11 cellular contexts compared by ENCODE assay signal in the genomic region with DNA sequence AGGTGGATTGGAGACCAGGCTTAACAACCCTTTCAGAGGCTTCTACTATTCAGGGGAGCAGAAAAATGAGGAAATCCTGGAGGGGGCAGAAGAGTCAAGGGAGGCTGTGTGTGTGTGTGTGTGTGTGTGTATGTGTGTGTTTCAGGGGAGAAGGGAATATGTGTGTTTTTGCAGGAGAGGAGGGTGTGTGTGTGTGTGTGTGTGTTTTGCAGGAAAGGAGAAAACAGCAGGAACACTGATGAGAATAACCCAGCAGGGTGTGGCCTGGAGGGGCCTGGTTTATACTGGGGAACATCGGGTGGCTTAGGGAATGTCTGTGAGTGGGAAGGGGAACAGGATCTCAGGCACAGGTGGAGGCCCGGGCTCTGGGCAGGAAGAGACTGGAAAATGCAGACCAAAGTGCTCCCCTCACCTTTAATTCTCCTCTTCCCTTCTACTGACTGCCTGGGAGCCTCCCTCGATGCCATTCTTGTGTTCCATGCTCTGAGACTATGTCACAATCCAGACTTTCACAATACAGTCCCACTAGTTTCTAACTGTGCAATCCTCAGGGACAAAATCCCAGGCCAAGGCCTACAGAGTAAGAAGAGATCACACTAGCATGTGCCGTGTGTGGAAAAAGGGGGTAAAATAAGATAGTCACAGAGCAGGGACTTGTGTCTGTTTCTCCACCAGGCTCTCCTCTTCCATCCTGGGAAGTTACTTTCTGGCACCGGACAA. TPM values are rescaled to one million over a fixed set of nuclear protein-coding genes. Genes with fewer than 3 reads are reported as not detected.
DNase-seq lines count a peak whose midpoint lies in the region; ATAC-seq and TF ChIP-seq lines count a peak whose summit lies in the region.
"Had no signal": no experiment of that assay in that cellular context is flagged by ENCODE, and none has a peak within 500 bp of the region (broad histone marks: within the 10 kb centered on the region; RNA-seq: fewer than 3 reads in every experiment).

No MANE protein-coding gene starts in this region.

- peak overlapping the region; percentile 69 for H3K27ac Mint-ChIP-seq in MCF 10A (ENCODE audit: low read depth, unreplicated experiment)

- H3K27me3 Mint-ChIP-seq in MCF 10A (ENCODE audit: insufficient read depth, unreplicated experiment) = no peaks in the 10 kb centered on the region

- no peak overlapping the region for H4K91ac ChIP-seq in mesenchymal stem cell (ENCODE audit: low read length)

- no peak overlapping the region for H2BK15ac ChIP-seq in mesenchymal stem cell (ENCODE audit: low read depth, poor library complexity, severe bottlenecking)

- H3K4me3 ChIP-seq in mammary epithelial cell (replicated peaks in 1 of 3; ENCODE audit: insufficient read depth in 1 of 3, low read depth in 2 of 3, low read length in 3 of 3) (no peak overlapping the region), colonic mucosa (no peak overlapping the region), mesenchymal stem cell (ENCODE audit: insufficient read depth in 1 of 2, low read depth in 1 of 2, low read length in 2 of 2) (no peak overlapping the region), upper lobe of right lung (no peak overlapping the region)

- H3K4me3 Mint-ChIP-seq in MCF 10A (ENCODE audit: unreplicated experiment) = peak overlapping the region; percentile 26

- no peaks in the 10 kb centered on the region for H4K20me1 ChIP-seq in mammary epithelial cell (ENCODE audit: insufficient read depth, low read length)

- TF ChIP-seq CTCF in MCF 10A (IDR thresholded peaks at IDR 0.05; ENCODE audit: unreplicated experiment) (no peak), mammary epithelial cell (conservative IDR thresholded peaks at IDR 0.05 in 1 of 2, IDR thresholded peaks at IDR 0.05 in 1 of 2; ENCODE audit: extremely low read depth in 1 of 2, insufficient read depth in 1 of 2, low read depth in 1 of 2, low read length in 2 of 2) (no peak), colonic mucosa (IDR thresholded peaks at IDR 0.05) (no peak), upper lobe of right lung (IDR thresholded peaks at IDR 0.05) (no peak)

- in situ Hi-C loops in mammary epithelial cell (cut with MboI; ENCODE audit: low sequenced_read_pairs in 2 of 2) = no loop called here

- no peaks in the 10 kb centered on the region for H3K79me2 ChIP-seq in mammary epithelial cell (ENCODE audit: insufficient read depth, low read length)

- H2AK5ac ChIP-seq in mesenchymal stem cell (ENCODE audit: low read length, severe bottlenecking) = no peak overlapping the region

- no peaks in the 10 kb centered on the region for H3K27me3 ChIP-seq in mammary epithelial cell (ENCODE audit: insufficient read depth, low read length)
- no peaks in the 10 kb centered on the region for H3K27me3 ChIP-seq in colonic mucosa
- H3K27me3 ChIP-seq in mesenchymal stem cell (ENCODE audit: control insufficient read depth in 1 of 2, insufficient read depth in 1 of 2, low read length in 2 of 2) = no peaks in the 10 kb centered on the region
- H3K27me3 ChIP-seq in upper lobe of right lung = no peaks in the 10 kb centered on the region

- DNase-seq in MCF 10A (ENCODE audit: unreplicated experiment) (peak; percentile 70), mammary epithelial cell (no peak), colonic mucosa (peak; percentile 48), mesenchymal stem cell (peak; percentile 78), upper lobe of right lung (no peak)
- no peak for DNase-seq in activated effector memory CD4-positive, alpha-beta T cell treated with Interleukin-2 at 50 U/mL for 16 hours
- DNase-seq in effector CD4-positive, alpha-beta T cell = no peak
- DNase-seq: MV-4-11, posterior cingulate gyrus had no signal

- BruUV-seq in MCF 10A (replicated peaks; lab: Mats Ljungman, UMichigan) (no TSS peak), mammary epithelial cell (replicated peaks; lab: Mats Ljungman, UMichigan) (no TSS peak)

- H3K36me3 ChIP-seq in mammary epithelial cell (ENCODE audit: insufficient read depth, low read length) (no peaks in the 10 kb centered on the region), colonic mucosa (no peaks in the 10 kb centered on the region), mesenchymal stem cell (ENCODE audit: control insufficient read depth in 1 of 2, insufficient read depth in 2 of 2, low read depth in 1 of 2, low read length in 2 of 2) (peaks cover 0 to 6% of the 10 kb centered on the region in 2 experiments), upper lobe of right lung (peaks cover 3% of the 10 kb centered on the region)

- peak overlapping the region; percentile 15 for H2BK120ac ChIP-seq in mesenchymal stem cell (ENCODE audit: low read depth, low read length)

- POLR2A ChIA-PET in MCF 10A (lab: Yijun Ruan, JAX) = no interaction called here

- H3K4me2 ChIP-seq in mammary epithelial cell (ENCODE audit: insufficient read depth, low read depth, low read length) (no peak overlapping the region), mesenchymal stem cell (ENCODE audit: low read length, poor library complexity, severe bottlenecking) (no peak overlapping the region)

- peaks cover 5% of the 10 kb centered on the region for H3K36me3 Mint-ChIP-seq in MCF 10A (ENCODE audit: insufficient read depth, unreplicated experiment)

- H2BK12ac ChIP-seq in mesenchymal stem cell (ENCODE audit: low read length in 2 of 2) = peak overlapping the region in 1 of 2 experiments; percentile 1

- dilution Hi-C loops in mammary epithelial cell (cut with HindIII; ENCODE audit: low sequenced_read_pairs) = no loop called here

- CTCF ChIA-PET in MCF 10A (lab: Yijun Ruan, JAX) (no interaction called here), mammary epithelial cell (lab: Charles Lee; ENCODE audit: low non-redundant PET) (no interaction called here)

- H2BK5ac ChIP-seq in mesenchymal stem cell (ENCODE audit: low read depth, low read length, poor library complexity, severe bottlenecking) = no peak overlapping the region

- no peak overlapping the region for H3K9ac ChIP-seq in mammary epithelial cell (ENCODE audit: insufficient read depth, low read length)
- H3K9ac ChIP-seq in colonic mucosa (ENCODE audit: low read depth in 2 of 2, low read length in 2 of 2) = peak overlapping the region in 1 of 2 donors; percentile 38
- no peak overlapping the region for H3K9ac ChIP-seq in mesenchymal stem cell (ENCODE audit: low read length)

- no peaks in the 10 kb centered on the region for H3K9me3 ChIP-seq in mammary epithelial cell (replicated peaks; ENCODE audit: insufficient read depth, low read length)
- no peaks in the 10 kb centered on the region for H3K9me3 ChIP-seq in colonic mucosa
- H3K9me3 ChIP-seq in mesenchymal stem cell (ENCODE audit: control insufficient read depth, low read length) = no peaks in the 10 kb centered on the region
- no peaks in the 10 kb centered on the region for H3K9me3 ChIP-seq in upper lobe of right lung

- peak overlapping the region in 1 of 2 experiments; percentile 50 for H3K23ac ChIP-seq in mesenchymal stem cell (ENCODE audit: low read length in 2 of 2)

- H3K18ac ChIP-seq in mesenchymal stem cell (ENCODE audit: low read depth in 1 of 2, low read length in 2 of 2) = peak overlapping the region in 1 of 2 experiments; percentile 11

- H3K4me1 ChIP-seq in mammary epithelial cell (ENCODE audit: insufficient read depth, low read length) = no peaks in the 10 kb centered on the region
- peaks cover 7% of the 10 kb centered on the region for H3K4me1 ChIP-seq in colonic mucosa
- H3K4me1 ChIP-seq in mesenchymal stem cell (ENCODE audit: control insufficient read depth, insufficient read depth, low read depth, low read length) = peaks cover 7% of the 10 kb centered on the region
- H3K4me1 ChIP-seq in upper lobe of right lung = peaks cover 76% of the 10 kb centered on the region

- peaks cover 31% of the 10 kb centered on the region for H3K4me1 Mint-ChIP-seq in MCF 10A (ENCODE audit: insufficient read depth, unreplicated experiment)

- peak overlapping the region; percentile 62 for H4K8ac ChIP-seq in mesenchymal stem cell (ENCODE audit: low read length)

- peak; percentile 75 for ATAC-seq in upper lobe of right lung
- no peak for ATAC-seq in HG02678 (IDR thresholded peaks at IDR 0.05; ENCODE audit: unreplicated experiment)

- 83% methylated on average over 5 of the region's 5 CpGs for WGBS in mammary epithelial cell (ENCODE audit: low coverage, missing lambda C conversion rate)
- 78% methylated on average over 4 of the region's 5 CpGs for WGBS in mesenchymal stem cell

- intact Hi-C loops in MCF 10A (cut with micrococcal nuclease) = no loop called here
- intact Hi-C loops in mammary epithelial cell (cut with micrococcal nuclease) = no loop called here
- intact Hi-C loops in colonic mucosa (cut with DNase I) = no loop called here
- intact Hi-C loops in upper lobe of right lung (cut with DNase I) = no loop called here

- H2AFZ ChIP-seq in mammary epithelial cell (ENCODE audit: low read depth, low read length) = no peak overlapping the region
- H2AFZ ChIP-seq in mesenchymal stem cell (ENCODE audit: low read depth, low read length) = no peak overlapping the region

- H3K79me1 ChIP-seq in mesenchymal stem cell (replicated peaks; ENCODE audit: low read length, poor library complexity, severe bottlenecking) = peaks cover 46% of the 10 kb centered on the region

- no peaks in the 10 kb centered on the region for H3K9me3 Mint-ChIP-seq in MCF 10A (ENCODE audit: unreplicated experiment)

- H3K4ac ChIP-seq in mesenchymal stem cell (ENCODE audit: low read depth in 1 of 2, low read length in 2 of 2) = no peak overlapping the region

- no peak overlapping the region for H3K27ac ChIP-seq in mammary epithelial cell (ENCODE audit: insufficient read depth, low read depth, low read length)
- H3K27ac ChIP-seq in colonic mucosa = peak overlapping the region; percentile 34
- H3K27ac ChIP-seq in mesenchymal stem cell (ENCODE audit: low read length, poor library complexity, severe bottlenecking) = no peak overlapping the region
- peak overlapping the region; percentile 85 for H3K27ac ChIP-seq in upper lobe of right lung

- no peak overlapping the region for H3K14ac ChIP-seq in mesenchymal stem cell (ENCODE audit: low read length in 2 of 2)

RNA-seq across cellular contexts. Expression of a gene that starts 10.0 kb away (rescaled TPM):
- total RNA-seq in MCF 10A (2022) (19.4 and 27.5 TPM in 2 replicates), mammary epithelial cell (10 to 100 TPM; 25.7 to 27.8 TPM), colonic mucosa (100 to 1,000 TPM; 107 to 114 TPM), upper lobe of right lung (399 TPM)
- 50.1 TPM for polyA plus RNA-seq in mammary epithelial cell
- polyA minus RNA-seq in mammary epithelial cell = 28.0 TPM
- polyA plus RNA-seq in mesenchymal stem cell (2013, experiment 1 of 2) = 65.7 TPM
- polyA plus RNA-seq in mesenchymal stem cell (2013, experiment 2 of 2) = 74.5 TPM

RNA-seq across cellular contexts. Expression of a gene that starts 33.8 kb away (rescaled TPM):
- total RNA-seq in MCF 10A (2022) = not detected in 2 replicates
- under 1 TPM in 1 of 2 donors, not detected in 1; under 0.01 TPM for total RNA-seq in mammary epithelial cell
- polyA plus RNA-seq in mammary epithelial cell = not detected
- polyA minus RNA-seq in mammary epithelial cell = not detected
- not detected for total RNA-seq in colonic mucosa
- polyA plus RNA-seq in mesenchymal stem cell (2013, experiment 1 of 2) = not detected
- polyA plus RNA-seq in mesenchymal stem cell (2013, experiment 2 of 2) = not detected
- 0.17 TPM for total RNA-seq in upper lobe of right lung
- total RNA-seq: fibroblast of lung had no signal
- polyA plus RNA-seq: fibroblast of lung had no signal

Comparison
In these comparisons a context has a peak if more than half of its experiments do, and no peak if none do; other contexts are left out.
1. DNase-seq: peak in MCF 10A (single experiment), colonic mucosa (single experiment) and mesenchymal stem cell (single experiment); none in mammary epithelial cell (single experiment), upper lobe of right lung (single experiment), activated effector memory CD4-positive, alpha-beta T cell treated with Interleukin-2 at 50 U/mL for 16 hours (single experiment) and effector CD4-positive, alpha-beta T cell (single experiment).
2. H3K27ac ChIP-seq: peak in colonic mucosa (single experiment) and upper lobe of right lung (single experiment); none in mammary epithelial cell (single experiment) and mesenchymal stem cell (single experiment).